Comparison of ENCODE assay signal across 13 cellular contexts in genomic region chr3:111143-112069, GRCh38.
DNase-seq lines count a peak whose midpoint lies in the region; ATAC-seq, FAIRE-seq and TF ChIP-seq lines count a peak whose summit lies in the region.
"Had no signal": no experiment of that assay in that cellular context is flagged by ENCODE, and none has a peak within 500 bp of the region (broad histone marks: within the 10 kb centered on the region; RNA-seq: fewer than 3 reads in every experiment).

No MANE protein-coding gene starts in this region.

- no peak for FAIRE-seq in kidney (lab: Jason Lieb, UNC)
- FAIRE-seq: endothelial cell of umbilical vein, urothelium cell line had no signal

- H3K27ac ChIP-seq in foreskin keratinocyte: no peak overlapping the region
- no peak overlapping the region for H3K27ac ChIP-seq in kidney (ENCODE audit: low read depth in 2 of 2, low read length in 2 of 2)
- H3K27ac ChIP-seq: SK-N-MC had no signal

- ATAC-seq in GM19324 (IDR thresholded peaks at IDR 0.05; ENCODE audit: low FRiP score, unreplicated experiment) (peak; percentile 81), HG02885 (IDR thresholded peaks at IDR 0.05; ENCODE audit: poor library complexity, unreplicated experiment) (peak; percentile 68), foreskin keratinocyte (peak; percentile 9), GM19328 (IDR thresholded peaks at IDR 0.05; ENCODE audit: unreplicated experiment) (no peak), GM18520 (IDR thresholded peaks at IDR 0.05; ENCODE audit: unreplicated experiment) (no peak)
- no peak for ATAC-seq in stimulated activated naive CD8-positive, alpha-beta T cell treated with anti-CD3 and anti-CD28 coated beads, Interleukin-15, Interleukin-2, amounts not matched to agents 100 U/mL and 50 U/mL, for 24 hours

- H3K4me3 ChIP-seq in kidney (ENCODE audit: low read length in 2 of 2): no peak overlapping the region
- H3K4me3 ChIP-seq: lung, SK-N-MC had no signal

- DNase-seq in NCI-H146 treated with DMSO at 0.1 percent for 48 hours (lab: John Stamatoyannopoulos, UW; ENCODE audit: unreplicated experiment): peak; percentile 88
- peak; percentile 6 to 13 for DNase-seq in foreskin keratinocyte
- no peak for DNase-seq in stimulated activated naive CD8-positive, alpha-beta T cell treated with anti-CD3 and anti-CD28 coated beads, Interleukin-15, Interleukin-2, amounts not matched to agents 100 U/mL and 50 U/mL, for 24 hours
- DNase-seq in kidney: no peak
- DNase-seq: GDM1 had no signal

- TF ChIP-seq CTCF in foreskin keratinocyte (conservative IDR thresholded peaks at IDR 0.05) (no peak), kidney (IDR thresholded peaks at IDR 0.05; ENCODE audit: borderline replicate concordance, extremely low read depth, insufficient read depth) (no peak)

- intact Hi-C loops in kidney (cut with DNase I): no loop called here

- H3K27me3 ChIP-seq in foreskin keratinocyte: no peaks in the 10 kb centered on the region

- H3K36me3 ChIP-seq in kidney (ENCODE audit: control insufficient read depth in 1 of 2, insufficient read depth in 2 of 2, low read length in 2 of 2): no peaks in the 10 kb centered on the region

- H3K9ac ChIP-seq in kidney (ENCODE audit: low read length in 2 of 2): no peak overlapping the region

- no peaks in the 10 kb centered on the region for H3K9me3 ChIP-seq in kidney (ENCODE audit: control insufficient read depth in 1 of 2, low read length in 2 of 2)

- H3K4me1 ChIP-seq in foreskin keratinocyte (no peaks in the 10 kb centered on the region), kidney (ENCODE audit: control insufficient read depth in 1 of 2, insufficient read depth in 1 of 2, low read depth in 1 of 2, low read length in 2 of 2) (no peaks in the 10 kb centered on the region)

Comparison
In these comparisons a context has a peak if more than half of its experiments do, and no peak if none do; other contexts are left out.
1. ATAC-seq: peak in GM19324 (single experiment), HG02885 (single experiment) and foreskin keratinocyte (single experiment); none in stimulated activated naive CD8-positive, alpha-beta T cell treated with anti-CD3 and anti-CD28 coated beads, Interleukin-15, Interleukin-2, amounts not matched to agents 100 U/mL and 50 U/mL, for 24 hours (single experiment), GM19328 (single experiment) and GM18520 (single experiment).
2. DNase-seq: peak in NCI-H146 treated with DMSO at 0.1 percent for 48 hours (single experiment) and foreskin keratinocyte (2 of 2); none in stimulated activated naive CD8-positive, alpha-beta T cell treated with anti-CD3 and anti-CD28 coated beads, Interleukin-15, Interleukin-2, amounts not matched to agents 100 U/mL and 50 U/mL, for 24 hours (single experiment) and kidney (single experiment).